In the genomic region with DNA sequence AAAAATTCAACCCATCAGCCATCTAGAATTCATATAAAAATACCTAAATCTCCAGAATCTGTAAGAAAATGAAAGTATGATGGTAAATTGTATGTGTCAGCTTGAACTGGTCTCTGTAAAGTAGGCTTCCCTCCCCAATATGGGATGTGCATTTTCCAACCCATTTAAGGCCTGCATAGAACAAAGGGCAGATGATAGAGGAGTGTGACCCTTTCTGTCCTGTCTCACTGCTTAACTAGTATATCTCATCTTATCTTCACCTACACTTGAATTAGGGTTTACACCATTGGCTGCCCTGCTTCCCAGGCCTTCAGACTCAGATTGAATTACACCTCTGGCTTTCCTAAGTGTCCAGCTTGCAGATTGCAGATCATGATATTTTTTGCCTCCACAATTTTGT, we compare ENCODE assay signal across 20 cellular contexts. TPM values are rescaled to one million over a fixed set of nuclear protein-coding genes. Genes with fewer than 3 reads are reported as not detected.
"Had no signal": no experiment of that assay in that cellular context is flagged by ENCODE, and none has a peak within 500 bp of the region (broad histone marks: within the 10 kb centered on the region; RNA-seq: fewer than 3 reads in every experiment).

No MANE protein-coding gene starts in this region.

RNA-seq across cellular contexts. Expression of gene TRIM77, which starts 40.7 kb away (rescaled TPM):
- total RNA-seq: activated naive CD4-positive, alpha-beta T cell treated with anti-CD3 and anti-CD28 coated beads for 36 hours; activated naive CD4-positive, alpha-beta T cell treated with anti-CD3 and anti-CD28 coated beads, Interleukin-2, amount 50 U/mL, for 72 hours; activated naive CD8-positive, alpha-beta T cell treated with anti-CD3 and anti-CD28 coated beads for 36 hours; activated naive CD8-positive, alpha-beta T cell treated with anti-CD3 and anti-CD28 coated beads, Interleukin-2, amount 10 ng/mL, durations not matched to agents 7 days and 5 days; activated T-cell treated with anti-CD3 and anti-CD28 coated beads, Interleukin-2, amount 50 U/mL, for 4 hours; activated T-cell treated with anti-CD3 and anti-CD28 coated beads, Interleukin-2, amount 50 U/mL, for 72 hours; activated T-helper 1 cell treated with anti-CD3 and anti-CD28 coated beads, Interleukin-12 subunit alpha, Interleukin-12 subunit beta, Interleukin-2, Interleukin-4 antibody, amounts not matched to agents 30 ng/mL and 10 ng/mL and 1 ng/mL, durations not matched to agents 14 hours and 24 hours and 36 hours; activated T-helper 17 cell treated with anti-CD3 and anti-CD28 coated beads, Interleukin-2, amount 50 U/mL, for 72 hours; activated T-helper 2 cell treated with anti-CD3 and anti-CD28 coated beads, Interferon-gamma antibody, Interleukin-2, Interleukin-4, amounts not matched to agents 10 μg/mL and 5 μg/mL and 100 μg/mL, durations not matched to agents 14 hours and 24 hours and 36 hours; adrenal gland; ascending aorta; astrocyte; body of pancreas; breast epithelium; bronchial epithelial cell; cardiac muscle cell; cardiac septum; cerebellum; chondrocyte had no signal
- polyA plus RNA-seq: adipose tissue, adrenal gland, cardiac muscle cell had no signal

RNA-seq across cellular contexts. Expression of gene TRIM49, which starts 57.6 kb away (rescaled TPM):
- total RNA-seq: activated naive CD4-positive, alpha-beta T cell treated with anti-CD3 and anti-CD28 coated beads for 36 hours; activated naive CD4-positive, alpha-beta T cell treated with anti-CD3 and anti-CD28 coated beads, Interleukin-2, amount 50 U/mL, for 72 hours; activated naive CD8-positive, alpha-beta T cell treated with anti-CD3 and anti-CD28 coated beads for 36 hours; activated naive CD8-positive, alpha-beta T cell treated with anti-CD3 and anti-CD28 coated beads, Interleukin-2, amount 10 ng/mL, durations not matched to agents 7 days and 5 days; activated T-cell treated with anti-CD3 and anti-CD28 coated beads, Interleukin-2, amount 50 U/mL, for 4 hours; activated T-cell treated with anti-CD3 and anti-CD28 coated beads, Interleukin-2, amount 50 U/mL, for 72 hours; activated T-helper 1 cell treated with anti-CD3 and anti-CD28 coated beads, Interleukin-12 subunit alpha, Interleukin-12 subunit beta, Interleukin-2, Interleukin-4 antibody, amounts not matched to agents 30 ng/mL and 10 ng/mL and 1 ng/mL, durations not matched to agents 14 hours and 24 hours and 36 hours; activated T-helper 17 cell treated with anti-CD3 and anti-CD28 coated beads, Interleukin-2, amount 50 U/mL, for 72 hours; activated T-helper 2 cell treated with anti-CD3 and anti-CD28 coated beads, Interferon-gamma antibody, Interleukin-2, Interleukin-4, amounts not matched to agents 10 μg/mL and 5 μg/mL and 100 μg/mL, durations not matched to agents 14 hours and 24 hours and 36 hours; adrenal gland; ascending aorta; body of pancreas; breast epithelium; bronchial epithelial cell; cardiac muscle cell; cardiac septum; cerebellum; chondrocyte had no signal
- polyA plus RNA-seq: adipose tissue, adrenal gland, cardiac muscle cell had no signal
